In genomic region chr2:145692971-145693478, GRCh38 we compare ENCODE assay signal across 1 cellular context.
TF ChIP-seq lines count a peak whose summit lies in the region.

No MANE protein-coding gene starts in this region.

TF ChIP-seq in K562, 482 proteins besides CTCF, POLR2A, EP300 and RAD21 (continued from another document and continues in another):
- TF ChIP-seq TRIM24 (IDR thresholded peaks at IDR 0.05): peak; percentile 100
- TF ChIP-seq GABPB2 (CRISPR knock-in tag; conservative IDR thresholded peaks at IDR 0.05): no peak
- no peak for TF ChIP-seq NR2C1 (IDR thresholded peaks at IDR 0.05)
- TF ChIP-seq NR2C1 (tag; IDR thresholded peaks at IDR 0.05): peak; percentile 78
- TF ChIP-seq ARID1B (IDR thresholded peaks at IDR 0.05): peak; percentile 99
- peak; percentile 93 for TF ChIP-seq SMAD4 (CRISPR knock-in tag; conservative IDR thresholded peaks at IDR 0.05)
- peak; percentile 95 for TF ChIP-seq CCNT2 (IDR thresholded peaks at IDR 0.05; ENCODE audit: borderline replicate concordance, extremely low read depth, insufficient read length, low read depth, low read length)
- TF ChIP-seq ZNF316 (IDR thresholded peaks at IDR 0.05): peak; percentile 78
- peak; percentile 72; the same call in 1 of the 2 replicates for TF ChIP-seq JUN (IDR thresholded peaks at IDR 0.05; ENCODE audit: borderline replicate concordance, low read depth, low read length)
- TF ChIP-seq JUN (CRISPR knock-in tag; IDR thresholded peaks at IDR 0.05; ENCODE audit: borderline replicate concordance): no peak
- TF ChIP-seq MGA (IDR thresholded peaks at IDR 0.05): no peak
- peak; percentile 95 for TF ChIP-seq ZEB2 (IDR thresholded peaks at IDR 0.05)
- no peak for TF ChIP-seq HOMEZ (CRISPR knock-in tag; IDR thresholded peaks at IDR 0.05)
- peak; percentile 40 for TF ChIP-seq E2F8 (IDR thresholded peaks at IDR 0.05; ENCODE audit: low read depth, partially characterized antibody)
- no peak for TF ChIP-seq PTRF (tag; IDR thresholded peaks at IDR 0.05)
- no peak for TF ChIP-seq TSHZ1 (CRISPR knock-in tag; IDR thresholded peaks at IDR 0.05)
- no peak for TF ChIP-seq ZBTB8A (IDR thresholded peaks at IDR 0.05; ENCODE audit: partially characterized antibody)
- no peak for TF ChIP-seq ZNF277 (CRISPR knock-in tag; IDR thresholded peaks at IDR 0.05; ENCODE audit: borderline replicate concordance)
- TF ChIP-seq PHB (CRISPR knock-in tag; IDR thresholded peaks at IDR 0.05): no peak
- TF ChIP-seq ZNF140 (CRISPR knock-in tag; IDR thresholded peaks at IDR 0.05): no peak
- no peak for TF ChIP-seq ZZZ3 (IDR thresholded peaks at IDR 0.05)
- TF ChIP-seq CLOCK (CRISPR knock-in tag; IDR thresholded peaks at IDR 0.05; ENCODE audit: borderline replicate concordance): no peak
- TF ChIP-seq CBX3 (IDR thresholded peaks at IDR 0.05; ENCODE audit: borderline replicate concordance in 1 of 2, low read length in 2 of 2): peak in 1 of 2 experiments; percentile 93; a peak in 2 of 3 replicates
- TF ChIP-seq NCOR1 (IDR thresholded peaks at IDR 0.05): peak; percentile 94
- TF ChIP-seq ZFX (CRISPR knock-in tag; IDR thresholded peaks at IDR 0.05): no peak
- TF ChIP-seq STAT6 (CRISPR knock-in tag; IDR thresholded peaks at IDR 0.05): no peak
- peak; percentile 90 to 93 for TF ChIP-seq ARNT (IDR thresholded peaks at IDR 0.05)
- TF ChIP-seq DNMT1 (IDR thresholded peaks at IDR 0.05): no peak
- no peak for TF ChIP-seq XRCC4 (IDR thresholded peaks at IDR 0.05; ENCODE audit: extremely low read depth, insufficient read depth, insufficient read length)
- TF ChIP-seq MAFK (IDR thresholded peaks at IDR 0.05; ENCODE audit: low read length): peak; percentile 76; the same call in 1 of the 2 replicates
- peak; percentile 51 for TF ChIP-seq NFRKB (IDR thresholded peaks at IDR 0.05; ENCODE audit: low read depth)
